2 cellular contexts compared by ENCODE assay signal in the genomic region with DNA sequence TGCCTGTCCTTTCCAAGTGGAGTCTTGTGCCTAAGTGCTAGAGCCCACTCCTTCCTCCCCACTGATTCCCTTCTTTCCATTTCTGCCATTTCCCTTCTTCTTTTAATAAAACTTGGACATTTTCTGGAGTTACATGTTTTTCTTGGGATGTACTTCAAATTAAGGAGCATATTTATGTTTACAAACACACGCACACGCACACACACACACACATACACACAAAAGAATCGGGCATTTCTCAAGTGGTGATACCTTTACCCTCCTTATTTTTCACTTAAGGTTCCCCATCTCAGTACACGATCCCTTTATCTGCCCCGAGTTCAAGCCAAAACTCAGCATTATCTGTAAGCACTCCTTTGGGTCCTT.
TF ChIP-seq lines count a peak whose summit lies in the region.

No MANE protein-coding gene starts in this region.

TF ChIP-seq in K562, 482 proteins besides CTCF, POLR2A, EP300 and RAD21 (continued from another document and continues in another):
- TF ChIP-seq RBM22 (IDR thresholded peaks at IDR 0.05; ENCODE audit: low read depth, low read length, poor library complexity, severe bottlenecking) (peak; percentile 52), SRF (CRISPR knock-in tag; IDR thresholded peaks at IDR 0.05) (peak in 1 of 2 experiments; percentile 22; a peak in 1 of 4 replicates), RBFOX2 (IDR thresholded peaks at IDR 0.05; ENCODE audit: low read depth, low read length) (peak; percentile 77), PHB2 (IDR thresholded peaks at IDR 0.05; ENCODE audit: low read depth) (no peak), NCOA4 (IDR thresholded peaks at IDR 0.05; ENCODE audit: partially characterized antibody) (no peak), YY1 (IDR thresholded peaks at IDR 0.05; ENCODE audit: borderline replicate concordance in 1 of 3, control insufficient read depth in 1 of 3, extremely low read depth in 1 of 3, insufficient read depth in 3 of 3, insufficient read length in 1 of 3, insufficient replicate concordance in 2 of 3, low read depth in 1 of 3, low read length in 2 of 3) (no peak), FOXA1 (IDR thresholded peaks at IDR 0.05; ENCODE audit: borderline replicate concordance) (no peak), SPI1 (IDR thresholded peaks at IDR 0.05; ENCODE audit: borderline replicate concordance, low read depth, low read length) (no peak), ZNF764 (CRISPR knock-in tag; IDR thresholded peaks at IDR 0.05; ENCODE audit: low read depth) (no peak; the same call in 1 of the 2 replicates), CHCHD3 (CRISPR knock-in tag; IDR thresholded peaks at IDR 0.05) (0 out of 2 replicates have a peak, but pooled peaks have one; percentile 1), ELF2 (CRISPR knock-in tag; IDR thresholded peaks at IDR 0.05) (peak; percentile 6; the same call in 1 of the 2 replicates), ZNF311 (CRISPR knock-in tag; IDR thresholded peaks at IDR 0.05) (peak; percentile 47; the same call in 1 of the 2 replicates), BACH1 (tag; IDR thresholded peaks at IDR 0.05) (no peak), RFX5 (IDR thresholded peaks at IDR 0.05; ENCODE audit: low read depth, low read length) (no peak), KLF6 (CRISPR knock-in tag; IDR thresholded peaks at IDR 0.05; ENCODE audit: borderline replicate concordance) (no peak), PTRF (tag; IDR thresholded peaks at IDR 0.05) (0 out of 2 replicates have a peak, but pooled peaks have one; percentile 35), HNRNPLL (IDR thresholded peaks at IDR 0.05; ENCODE audit: low read depth, low read length, poor library complexity, severe bottlenecking) (no peak)
- TF ChIP-seq, protein P1, sequence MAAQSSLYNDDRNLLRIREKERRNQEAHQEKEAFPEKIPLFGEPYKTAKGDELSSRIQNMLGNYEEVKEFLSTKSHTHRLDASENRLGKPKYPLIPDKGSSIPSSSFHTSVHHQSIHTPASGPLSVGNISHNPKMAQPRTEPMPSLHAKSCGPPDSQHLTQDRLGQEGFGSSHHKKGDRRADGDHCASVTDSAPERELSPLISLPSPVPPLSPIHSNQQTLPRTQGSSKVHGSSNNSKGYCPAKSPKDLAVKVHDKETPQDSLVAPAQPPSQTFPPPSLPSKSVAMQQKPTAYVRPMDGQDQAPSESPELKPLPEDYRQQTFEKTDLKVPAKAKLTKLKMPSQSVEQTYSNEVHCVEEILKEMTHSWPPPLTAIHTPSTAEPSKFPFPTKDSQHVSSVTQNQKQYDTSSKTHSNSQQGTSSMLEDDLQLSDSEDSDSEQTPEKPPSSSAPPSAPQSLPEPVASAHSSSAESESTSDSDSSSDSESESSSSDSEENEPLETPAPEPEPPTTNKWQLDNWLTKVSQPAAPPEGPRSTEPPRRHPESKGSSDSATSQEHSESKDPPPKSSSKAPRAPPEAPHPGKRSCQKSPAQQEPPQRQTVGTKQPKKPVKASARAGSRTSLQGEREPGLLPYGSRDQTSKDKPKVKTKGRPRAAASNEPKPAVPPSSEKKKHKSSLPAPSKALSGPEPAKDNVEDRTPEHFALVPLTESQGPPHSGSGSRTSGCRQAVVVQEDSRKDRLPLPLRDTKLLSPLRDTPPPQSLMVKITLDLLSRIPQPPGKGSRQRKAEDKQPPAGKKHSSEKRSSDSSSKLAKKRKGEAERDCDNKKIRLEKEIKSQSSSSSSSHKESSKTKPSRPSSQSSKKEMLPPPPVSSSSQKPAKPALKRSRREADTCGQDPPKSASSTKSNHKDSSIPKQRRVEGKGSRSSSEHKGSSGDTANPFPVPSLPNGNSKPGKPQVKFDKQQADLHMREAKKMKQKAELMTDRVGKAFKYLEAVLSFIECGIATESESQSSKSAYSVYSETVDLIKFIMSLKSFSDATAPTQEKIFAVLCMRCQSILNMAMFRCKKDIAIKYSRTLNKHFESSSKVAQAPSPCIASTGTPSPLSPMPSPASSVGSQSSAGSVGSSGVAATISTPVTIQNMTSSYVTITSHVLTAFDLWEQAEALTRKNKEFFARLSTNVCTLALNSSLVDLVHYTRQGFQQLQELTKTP (IDR thresholded peaks at IDR 0.05; ENCODE audit: low read depth in 1 of 2, partially characterized antibody in 2 of 2): no peak
- TF ChIP-seq, protein P2, sequence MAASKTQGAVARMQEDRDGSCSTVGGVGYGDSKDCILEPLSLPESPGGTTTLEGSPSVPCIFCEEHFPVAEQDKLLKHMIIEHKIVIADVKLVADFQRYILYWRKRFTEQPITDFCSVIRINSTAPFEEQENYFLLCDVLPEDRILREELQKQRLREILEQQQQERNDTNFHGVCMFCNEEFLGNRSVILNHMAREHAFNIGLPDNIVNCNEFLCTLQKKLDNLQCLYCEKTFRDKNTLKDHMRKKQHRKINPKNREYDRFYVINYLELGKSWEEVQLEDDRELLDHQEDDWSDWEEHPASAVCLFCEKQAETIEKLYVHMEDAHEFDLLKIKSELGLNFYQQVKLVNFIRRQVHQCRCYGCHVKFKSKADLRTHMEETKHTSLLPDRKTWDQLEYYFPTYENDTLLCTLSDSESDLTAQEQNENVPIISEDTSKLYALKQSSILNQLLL (CRISPR knock-in tag; IDR thresholded peaks at IDR 0.05; ENCODE audit: borderline replicate concordance): no peak
- TF ChIP-seq, protein P3, sequence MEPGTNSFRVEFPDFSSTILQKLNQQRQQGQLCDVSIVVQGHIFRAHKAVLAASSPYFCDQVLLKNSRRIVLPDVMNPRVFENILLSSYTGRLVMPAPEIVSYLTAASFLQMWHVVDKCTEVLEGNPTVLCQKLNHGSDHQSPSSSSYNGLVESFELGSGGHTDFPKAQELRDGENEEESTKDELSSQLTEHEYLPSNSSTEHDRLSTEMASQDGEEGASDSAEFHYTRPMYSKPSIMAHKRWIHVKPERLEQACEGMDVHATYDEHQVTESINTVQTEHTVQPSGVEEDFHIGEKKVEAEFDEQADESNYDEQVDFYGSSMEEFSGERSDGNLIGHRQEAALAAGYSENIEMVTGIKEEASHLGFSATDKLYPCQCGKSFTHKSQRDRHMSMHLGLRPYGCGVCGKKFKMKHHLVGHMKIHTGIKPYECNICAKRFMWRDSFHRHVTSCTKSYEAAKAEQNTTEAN (CRISPR knock-in tag; IDR thresholded peaks at IDR 0.05): no peak
- TF ChIP-seq, protein P4, sequence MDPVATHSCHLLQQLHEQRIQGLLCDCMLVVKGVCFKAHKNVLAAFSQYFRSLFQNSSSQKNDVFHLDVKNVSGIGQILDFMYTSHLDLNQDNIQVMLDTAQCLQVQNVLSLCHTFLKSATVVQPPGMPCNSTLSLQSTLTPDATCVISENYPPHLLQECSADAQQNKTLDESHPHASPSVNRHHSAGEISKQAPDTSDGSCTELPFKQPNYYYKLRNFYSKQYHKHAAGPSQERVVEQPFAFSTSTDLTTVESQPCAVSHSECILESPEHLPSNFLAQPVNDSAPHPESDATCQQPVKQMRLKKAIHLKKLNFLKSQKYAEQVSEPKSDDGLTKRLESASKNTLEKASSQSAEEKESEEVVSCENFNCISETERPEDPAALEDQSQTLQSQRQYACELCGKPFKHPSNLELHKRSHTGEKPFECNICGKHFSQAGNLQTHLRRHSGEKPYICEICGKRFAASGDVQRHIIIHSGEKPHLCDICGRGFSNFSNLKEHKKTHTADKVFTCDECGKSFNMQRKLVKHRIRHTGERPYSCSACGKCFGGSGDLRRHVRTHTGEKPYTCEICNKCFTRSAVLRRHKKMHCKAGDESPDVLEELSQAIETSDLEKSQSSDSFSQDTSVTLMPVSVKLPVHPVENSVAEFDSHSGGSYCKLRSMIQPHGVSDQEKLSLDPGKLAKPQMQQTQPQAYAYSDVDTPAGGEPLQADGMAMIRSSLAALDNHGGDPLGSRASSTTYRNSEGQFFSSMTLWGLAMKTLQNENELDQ (CRISPR knock-in tag; IDR thresholded peaks at IDR 0.05; ENCODE audit: borderline replicate concordance): 0 out of 2 replicates have a peak, but pooled peaks have one; percentile 12

TF ChIP-seq in WTC11, 78 proteins besides CTCF, POLR2A, EP300 and RAD21 (continued from another document):
- TF ChIP-seq, protein P5, sequence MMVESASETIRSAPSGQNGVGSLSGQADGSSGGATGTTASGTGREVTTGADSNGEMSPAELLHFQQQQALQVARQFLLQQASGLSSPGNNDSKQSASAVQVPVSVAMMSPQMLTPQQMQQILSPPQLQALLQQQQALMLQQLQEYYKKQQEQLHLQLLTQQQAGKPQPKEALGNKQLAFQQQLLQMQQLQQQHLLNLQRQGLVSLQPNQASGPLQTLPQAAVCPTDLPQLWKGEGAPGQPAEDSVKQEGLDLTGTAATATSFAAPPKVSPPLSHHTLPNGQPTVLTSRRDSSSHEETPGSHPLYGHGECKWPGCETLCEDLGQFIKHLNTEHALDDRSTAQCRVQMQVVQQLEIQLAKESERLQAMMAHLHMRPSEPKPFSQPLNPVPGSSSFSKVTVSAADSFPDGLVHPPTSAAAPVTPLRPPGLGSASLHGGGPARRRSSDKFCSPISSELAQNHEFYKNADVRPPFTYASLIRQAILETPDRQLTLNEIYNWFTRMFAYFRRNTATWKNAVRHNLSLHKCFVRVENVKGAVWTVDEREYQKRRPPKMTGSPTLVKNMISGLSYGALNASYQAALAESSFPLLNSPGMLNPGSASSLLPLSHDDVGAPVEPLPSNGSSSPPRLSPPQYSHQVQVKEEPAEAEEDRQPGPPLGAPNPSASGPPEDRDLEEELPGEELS (CRISPR knock-in tag; IDR thresholded peaks at IDR 0.05): no peak
TF ChIP-seq in WTC11: peak in this region for 0.
